Comparison of ENCODE assay signal across 18 cellular contexts in the genomic region with DNA sequence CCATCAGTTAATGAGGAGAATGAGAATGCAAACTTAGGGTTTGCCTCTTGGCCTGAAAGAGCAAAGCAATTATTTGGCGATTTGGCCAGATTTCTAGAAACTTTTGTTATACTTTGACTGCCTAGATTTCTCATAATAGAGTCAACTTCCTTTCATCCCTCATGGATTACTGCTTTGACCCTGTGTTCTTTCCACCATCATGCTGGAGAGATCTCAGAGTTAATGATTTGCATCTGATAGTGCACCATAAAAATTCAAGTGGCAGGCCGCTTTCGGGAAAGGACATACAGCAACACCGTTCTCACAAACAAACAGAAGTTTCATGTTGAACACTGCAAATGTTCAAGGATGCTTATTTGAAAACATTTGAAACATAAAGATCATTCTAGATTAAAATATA.
A peak's percentile ranks its signal among the peaks of the same experiment; 100 is the strongest.
DNase-seq lines count a peak whose midpoint lies in the region; FAIRE-seq and TF ChIP-seq lines count a peak whose summit lies in the region.
"Had no signal": no experiment of that assay in that cellular context is flagged by ENCODE, and none has a peak within 500 bp of the region (broad histone marks: within the 10 kb centered on the region; RNA-seq: fewer than 3 reads in every experiment).

No MANE protein-coding gene starts in this region.

- peaks cover 11% of the 10 kb centered on the region for H3K9me3 Mint-ChIP-seq in mesothelial cell of epicardium
- H3K9me3 Mint-ChIP-seq: immature natural killer cell had no signal

- H3K36me3 ChIP-seq in colonic mucosa (no peaks in the 10 kb centered on the region), small intestine (ENCODE audit: control insufficient read depth in 2 of 2, insufficient read depth in 2 of 2, low read length in 2 of 2) (no peaks in the 10 kb centered on the region)
- H3K36me3 ChIP-seq in effector memory CD4-positive, alpha-beta T cell (ENCODE audit: control insufficient read depth, insufficient read depth, low read length), result no peaks in the 10 kb centered on the region
- H3K36me3 ChIP-seq: suprapubic skin had no signal

- peaks cover 9% of the 10 kb centered on the region for H3K4me1 ChIP-seq in colonic mucosa
- peaks cover 2 to 10% of the 10 kb centered on the region in 2 donors for H3K4me1 ChIP-seq in small intestine (ENCODE audit: control insufficient read depth in 2 of 2, insufficient read depth in 1 of 2, low read depth in 1 of 2, low read length in 1 of 2)
- no peaks in the 10 kb centered on the region for H3K4me1 ChIP-seq in effector memory CD4-positive, alpha-beta T cell (ENCODE audit: control insufficient read depth, insufficient read depth, low read length, poor library complexity, severe bottlenecking)

- H3K9ac ChIP-seq in colonic mucosa (ENCODE audit: low read depth in 2 of 2, low read length in 2 of 2), result no peak overlapping the region
- H3K9ac ChIP-seq: SK-N-SH had no signal

- no peaks in the 10 kb centered on the region for H3K27me3 Mint-ChIP-seq in mesothelial cell of epicardium (ENCODE audit: low read depth)

- no peak for FAIRE-seq in small intestine (lab: Jason Lieb, UNC)
- FAIRE-seq: HTR-8/SVneo had no signal

- peak overlapping the region; percentile 55 for H3K27ac ChIP-seq in colonic mucosa
- H3K27ac ChIP-seq in small intestine (ENCODE audit: low read depth in 1 of 2, low read length in 1 of 2), result peak overlapping the region in 1 of 2 donors; percentile 68
- no peak overlapping the region for H3K27ac ChIP-seq in effector memory CD4-positive, alpha-beta T cell (ENCODE audit: insufficient read depth, low read length, poor library complexity, severe bottlenecking)
- H3K27ac ChIP-seq: C4-2B, suprapubic skin had no signal

- intact Hi-C loops in colonic mucosa (cut with DNase I), result no loop called here

- peaks cover 49% of the 10 kb centered on the region for H3K4me1 Mint-ChIP-seq in mesothelial cell of epicardium

- H3K27me3 ChIP-seq in colonic mucosa (no peaks in the 10 kb centered on the region), small intestine (ENCODE audit: control insufficient read depth in 2 of 2, insufficient read depth in 2 of 2, low read length in 2 of 2) (no peaks in the 10 kb centered on the region)
- H3K27me3 ChIP-seq in effector memory CD4-positive, alpha-beta T cell (replicated peaks; ENCODE audit: control insufficient read depth, insufficient read depth, low read length, poor library complexity, severe bottlenecking), result no peaks in the 10 kb centered on the region
- H3K27me3 ChIP-seq: suprapubic skin had no signal

- H3K27ac Mint-ChIP-seq in mesothelial cell of epicardium, result peak overlapping the region; percentile 92
- H3K27ac Mint-ChIP-seq: immature natural killer cell had no signal

- TF ChIP-seq CTCF in colonic mucosa (IDR thresholded peaks at IDR 0.05) (no peak), mesothelial cell of epicardium (IDR thresholded peaks at IDR 0.05; ENCODE audit: unreplicated experiment) (no peak)

- H3K4me3 Mint-ChIP-seq in mesothelial cell of epicardium, result no peak overlapping the region
- H3K4me3 Mint-ChIP-seq: immature natural killer cell had no signal

- WGBS in small intestine, 3 donors, result 8 to 49% (median 37%) methylated on average over 4 of the region's 4 CpGs

- DNase-seq in DMS153 (lab: John Stamatoyannopoulos, UW) (peak; percentile 39), DMS153 treated with DMSO at 0.1 percent for 48 hours (lab: John Stamatoyannopoulos, UW; ENCODE audit: unreplicated experiment) (no peak), colonic mucosa (peak; percentile 61), mesothelial cell of epicardium (ENCODE audit: low spot score in 2 of 2, unreplicated experiment in 2 of 2) (no peak), small intestine (peak; percentile 57), NCI-H82 treated with DMSO at 0.1 percent for 48 hours (lab: John Stamatoyannopoulos, UW; ENCODE audit: unreplicated experiment) (no peak), NCI-H2171 treated with DMSO at 0.1 percent for 48 hours (lab: John Stamatoyannopoulos, UW) (no peak)
- no peak for DNase-seq in effector memory CD4-positive, alpha-beta T cell
- DNase-seq: 8988T; activated CD4-positive, alpha-beta T cell treated with anti-CD3 and anti-CD28 coated beads, Interleukin-2, amount 50 U/mL, for 4 hours; activated T-cell treated with anti-CD3 and anti-CD28 coated beads, Interleukin-2, amount 50 U/mL, for 48 hours; immature natural killer cell; PC-3; posterior cingulate gyrus; SK-N-SH had no signal

- H3K36me3 Mint-ChIP-seq in mesothelial cell of epicardium, result peaks cover 6% of the 10 kb centered on the region

- H3K4me3 ChIP-seq in colonic mucosa (no peak overlapping the region), small intestine (ENCODE audit: low read depth in 1 of 2, low read length in 2 of 2) (no peak overlapping the region)
- H3K4me3 ChIP-seq in effector memory CD4-positive, alpha-beta T cell (ENCODE audit: insufficient read depth, low read depth, low read length, poor library complexity, severe bottlenecking), result no peak overlapping the region
- H3K4me3 ChIP-seq: suprapubic skin had no signal

- no peaks in the 10 kb centered on the region for H3K9me3 ChIP-seq in colonic mucosa
- no peaks in the 10 kb centered on the region for H3K9me3 ChIP-seq in small intestine (ENCODE audit: control insufficient read depth, low read depth)
- H3K9me3 ChIP-seq in effector memory CD4-positive, alpha-beta T cell (ENCODE audit: control insufficient read depth, low read length), result no peaks in the 10 kb centered on the region
- H3K9me3 ChIP-seq: SK-N-SH, suprapubic skin had no signal

Comparison
In these comparisons a context has a peak if more than half of its experiments do, and no peak if none do; other contexts are left out.
1. DNase-seq: peak in DMS153 (single experiment), colonic mucosa (single experiment) and small intestine (single experiment); none in DMS153 treated with DMSO at 0.1 percent for 48 hours (single experiment), mesothelial cell of epicardium (0 of 2), NCI-H82 treated with DMSO at 0.1 percent for 48 hours (single experiment), effector memory CD4-positive, alpha-beta T cell (0 of 3) and NCI-H2171 treated with DMSO at 0.1 percent for 48 hours (single experiment).